8 cellular contexts compared by ENCODE assay signal in the genomic region with DNA sequence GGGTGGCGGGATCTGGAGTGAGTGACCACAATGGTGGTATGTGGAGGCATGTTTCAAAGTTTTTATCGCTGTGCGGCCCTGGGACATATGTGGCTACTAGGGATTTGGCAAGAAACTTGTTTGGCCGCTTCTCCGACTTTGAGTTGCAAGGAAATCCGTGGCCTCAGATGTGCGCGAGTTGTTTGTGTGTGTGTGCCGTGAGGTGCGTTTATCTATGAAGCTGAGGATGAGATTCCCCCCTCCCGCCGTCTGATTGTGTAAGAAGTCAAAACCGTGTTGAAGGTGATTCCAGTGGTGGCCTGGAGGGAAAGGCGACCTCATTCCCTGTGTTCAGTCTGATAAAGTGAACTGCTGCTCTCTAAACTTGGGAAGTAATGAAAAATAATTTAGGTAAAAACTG. TPM values are rescaled to one million over a fixed set of nuclear protein-coding genes. Genes with fewer than 3 reads are reported as not detected.
A peak's percentile ranks its signal among the peaks of the same experiment; 100 is the strongest.
DNase-seq lines count a peak whose midpoint lies in the region; ATAC-seq, FAIRE-seq and TF ChIP-seq lines count a peak whose summit lies in the region.

No MANE protein-coding gene starts in this region.

- no peak overlapping the region for H3K27ac Mint-ChIP-seq in activated T-cell treated with anti-CD3 and anti-CD28 coated beads, Interleukin-2, amount 50 U/mL, for 24 hours

- H3K36me3 Mint-ChIP-seq in activated T-cell treated with anti-CD3 and anti-CD28 coated beads, Interleukin-2, amount 50 U/mL, for 24 hours (ENCODE audit: low read depth): no peaks in the 10 kb centered on the region

- H3K9me3 ChIP-seq in heart left ventricle: peaks cover 0 to 9% (median 0%) of the 10 kb centered on the region in 12 donors

- FAIRE-seq in H54 (lab: Jason Lieb, UNC): no peak

- intact Hi-C loops in heart left ventricle (cut with DNase I): loop anchor here in 4 of 10 donors (2.0 to 5.0 kb wide), 3 partner anchors 64 to 179 kb away; no protein-coding TSS in a partner anchor

- TF ChIP-seq CTCF in VCaP (conservative IDR thresholded peaks at IDR 0.05) (no peak), heart left ventricle (IDR thresholded peaks at IDR 0.05) (no peak), retinal pigment epithelial cell (conservative IDR thresholded peaks at IDR 0.05; ENCODE audit: low read depth, low read length) (no peak)

- H3K27me3 Mint-ChIP-seq in activated T-cell treated with anti-CD3 and anti-CD28 coated beads, Interleukin-2, amount 50 U/mL, for 24 hours: peaks cover 63% of the 10 kb centered on the region

- no peak for DNase-seq in activated T-cell treated with anti-CD3 and anti-CD28 coated beads, Interleukin-2, amount 50 U/mL, for 24 hours
- no peak for DNase-seq in activated T-cell treated with anti-CD3 and anti-CD28 coated beads, Interleukin-2, amount 50 U/mL, for 1 hour
- peak in 3 of 5 donors; percentile 4 to 29 (median 16) for DNase-seq in heart left ventricle
- no peak for DNase-seq in retinal pigment epithelial cell (ENCODE audit: low read depth)
- no peak for DNase-seq in H54 (ENCODE audit: insufficient read length, low spot score)

- no peaks in the 10 kb centered on the region for H3K9me3 Mint-ChIP-seq in activated T-cell treated with anti-CD3 and anti-CD28 coated beads, Interleukin-2, amount 50 U/mL, for 24 hours

- peak overlapping the region; percentile 69 for H3K4me3 Mint-ChIP-seq in activated T-cell treated with anti-CD3 and anti-CD28 coated beads, Interleukin-2, amount 50 U/mL, for 24 hours

- peaks cover 9% of the 10 kb centered on the region for H3K4me1 Mint-ChIP-seq in activated T-cell treated with anti-CD3 and anti-CD28 coated beads, Interleukin-2, amount 50 U/mL, for 24 hours (ENCODE audit: low read depth)

- peak in 1 of 4 donors; percentile 12 for ATAC-seq in heart left ventricle
- ATAC-seq in HG02763 (IDR thresholded peaks at IDR 0.05; ENCODE audit: unreplicated experiment): no peak
- ATAC-seq in GM18505 (IDR thresholded peaks at IDR 0.05; ENCODE audit: unreplicated experiment): no peak

- no peaks in the 10 kb centered on the region for H3K36me3 ChIP-seq in heart left ventricle

- H3K4me3 ChIP-seq in heart left ventricle (peak overlapping the region; percentile 30 to 93 (median 70)), retinal pigment epithelial cell (ENCODE audit: low read length) (peak overlapping the region; percentile 59)

- peaks cover 0 to 3% (median 0%) of the 10 kb centered on the region in 9 donors for H3K27me3 ChIP-seq in heart left ventricle

- TF ChIP-seq POLR2A in heart left ventricle (IDR thresholded peaks at IDR 0.05) (no peak), H54 (IDR thresholded peaks at IDR 0.05; ENCODE audit: low read depth, low read length) (no peak), GM18505 (IDR thresholded peaks at IDR 0.05; ENCODE audit: borderline replicate concordance, extremely low read depth, insufficient read depth, insufficient read length) (no peak)

- H3K27ac ChIP-seq in VCaP (peak overlapping the region; percentile 81), heart left ventricle (peak overlapping the region in 5 of 12 donors; percentile 69 to 82 (median 79))

- peaks cover 0 to 10% (median 0%) of the 10 kb centered on the region in 12 donors for H3K4me1 ChIP-seq in heart left ventricle

- 1 to 35% (median 18%) methylated on average over 14 of the region's 14 CpGs for WGBS in heart left ventricle, 4 donors

RNA-seq across cellular contexts. Expression of gene JADE3, which starts 1.5 kb away (rescaled TPM):
- total RNA-seq in heart left ventricle: 10 to 100 TPM in 1 of 9 donors, 1 to 10 TPM in 8; 4.6 to 11.2 (median 6.1) TPM
- 1 to 10 TPM; 1.4 to 3.1 TPM for polyA plus RNA-seq in heart left ventricle

Comparison
In these comparisons a context has a peak if more than half of its experiments do, and no peak if none do; other contexts are left out.
1. DNase-seq: peak in heart left ventricle (3 of 5); none in activated T-cell treated with anti-CD3 and anti-CD28 coated beads, Interleukin-2, amount 50 U/mL, for 24 hours (single experiment), activated T-cell treated with anti-CD3 and anti-CD28 coated beads, Interleukin-2, amount 50 U/mL, for 1 hour (single experiment), retinal pigment epithelial cell (single experiment) and H54 (single experiment).